ENCODE assay signal across 2 cellular contexts in genomic region chr14:33297565-33297964, GRCh38.
TF ChIP-seq lines count a peak whose summit lies in the region.

No MANE protein-coding gene starts in this region.

TF ChIP-seq in GM23338, 12 proteins besides CTCF, POLR2A, EP300 and RAD21 (continued from another document):
- TF ChIP-seq REST (IDR thresholded peaks at IDR 0.05; ENCODE audit: unreplicated experiment) (no peak), ZNF331 (CRISPR knock-in tag; IDR thresholded peaks at IDR 0.05; ENCODE audit: low read depth) (no peak), POLR2AphosphoS5 (IDR thresholded peaks at IDR 0.05; ENCODE audit: low read depth) (no peak), STAT1 (IDR thresholded peaks at IDR 0.05; ENCODE audit: unreplicated experiment) (no peak), EZH2phosphoT487 (IDR thresholded peaks at IDR 0.05; ENCODE audit: unreplicated experiment) (no peak), ZNF462 (CRISPR knock-in tag; IDR thresholded peaks at IDR 0.05) (no peak)

TF ChIP-seq in WTC11, 78 proteins besides CTCF, POLR2A, EP300 and RAD21 (continued from another document):
- TF ChIP-seq CDX4 (CRISPR knock-in tag; IDR thresholded peaks at IDR 0.05; ENCODE audit: borderline replicate concordance) (no peak), E2F4 (CRISPR knock-in tag; IDR thresholded peaks at IDR 0.05; ENCODE audit: borderline replicate concordance, low read depth) (no peak), JAZF1 (CRISPR knock-in tag; IDR thresholded peaks at IDR 0.05) (no peak), TCF7 (CRISPR knock-in tag; IDR thresholded peaks at IDR 0.05; ENCODE audit: low read depth) (no peak), SMAD4 (CRISPR knock-in tag; IDR thresholded peaks at IDR 0.05) (no peak), FOXP1 (CRISPR knock-in tag; IDR thresholded peaks at IDR 0.05; ENCODE audit: borderline replicate concordance) (no peak), NFE2L1 (CRISPR knock-in tag; IDR thresholded peaks at IDR 0.05) (no peak), ATF1 (CRISPR knock-in tag; IDR thresholded peaks at IDR 0.05) (no peak)
